16 cellular contexts compared by ENCODE assay signal in the genomic region with DNA sequence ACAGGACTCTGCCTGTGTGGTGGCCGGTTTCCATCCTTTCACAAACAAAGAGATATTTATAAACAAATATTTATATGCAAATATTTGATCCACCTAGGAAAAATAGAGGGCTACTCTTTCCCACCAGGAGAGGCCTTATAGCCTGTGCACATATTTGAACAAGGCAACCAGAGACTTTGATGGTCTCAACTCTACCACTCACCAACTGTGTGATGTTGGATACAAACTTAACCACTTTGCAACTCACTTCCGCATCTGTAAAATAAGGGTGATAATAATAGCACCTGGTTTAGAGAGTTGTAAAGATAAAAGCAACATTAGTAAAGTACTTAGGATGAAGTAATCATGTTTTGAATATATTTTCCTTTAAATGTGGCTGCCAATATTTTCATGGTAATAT. TPM values are rescaled to one million over a fixed set of nuclear protein-coding genes. Genes with fewer than 3 reads are reported as not detected.
A peak's percentile ranks its signal among the peaks of the same experiment; 100 is the strongest.
DNase-seq lines count a peak whose midpoint lies in the region; ATAC-seq and TF ChIP-seq lines count a peak whose summit lies in the region.
"Had no signal": no experiment of that assay in that cellular context is flagged by ENCODE, and none has a peak within 500 bp of the region (broad histone marks: within the 10 kb centered on the region; RNA-seq: fewer than 3 reads in every experiment).

No MANE protein-coding gene starts in this region.

- H3K4me3 ChIP-seq in neural progenitor cell, result no peak overlapping the region
- H3K4me3 ChIP-seq: A549, GM12878, GM23338 had no signal

- DNase-seq in DMS53 (lab: John Stamatoyannopoulos, UW) (peak; percentile 99), HuH-7.5 (ENCODE audit: low spot score) (peak; percentile 17), NCI-H510A treated with DMSO at 0.1 percent for 48 hours (lab: John Stamatoyannopoulos, UW) (peak; percentile 75), neural progenitor cell (ENCODE audit: low spot score) (no peak), medulla oblongata (ENCODE audit: extremely low spot score) (no peak), NCI-H345 treated with DMSO at 0.1 percent for 48 hours (lab: John Stamatoyannopoulos, UW; ENCODE audit: unreplicated experiment) (no peak)
- DNase-seq: Caco-2; CD8-positive, alpha-beta memory T cell; DMS79; H7 had no signal

- no peaks in the 10 kb centered on the region for H3K9me3 ChIP-seq in neural progenitor cell (ENCODE audit: low read depth)
- H3K9me3 ChIP-seq: A549, Caco-2 had no signal

- no peaks in the 10 kb centered on the region for H3K27me3 ChIP-seq in neural progenitor cell

- H2AFZ ChIP-seq in neural progenitor cell (replicated peaks), result peak overlapping the region; percentile 42
- H2AFZ ChIP-seq: GM23338 had no signal

- TF ChIP-seq CTCF in neural progenitor cell (IDR thresholded peaks at IDR 0.05), result no peak

- H3K79me2 ChIP-seq in neural progenitor cell (ENCODE audit: low read depth), result no peaks in the 10 kb centered on the region

- H4K20me1 ChIP-seq in neural progenitor cell (ENCODE audit: low read depth), result no peaks in the 10 kb centered on the region

- H3K4me3 Mint-ChIP-seq in neural progenitor cell, result no peak overlapping the region
- H3K4me3 Mint-ChIP-seq: CD8-positive, alpha-beta memory T cell; GM23338 had no signal

- no peaks in the 10 kb centered on the region for H3K4me1 ChIP-seq in neural progenitor cell
- H3K4me1 ChIP-seq: A549, Caco-2 had no signal

- no peaks in the 10 kb centered on the region for H3K36me3 Mint-ChIP-seq in neural progenitor cell

- no peak for ATAC-seq in GM21737 (IDR thresholded peaks at IDR 0.05; ENCODE audit: unreplicated experiment)
- ATAC-seq: A549, GM12878, GM23338 had no signal

- H3F3A ChIP-seq in neural progenitor cell (ENCODE audit: low read depth), result no peaks in the 10 kb centered on the region

- no peaks in the 10 kb centered on the region for H3K36me3 ChIP-seq in neural progenitor cell

- no peaks in the 10 kb centered on the region for H3K9me3 Mint-ChIP-seq in neural progenitor cell
- H3K9me3 Mint-ChIP-seq: CD8-positive, alpha-beta memory T cell had no signal

- H3K27ac Mint-ChIP-seq in neural progenitor cell, result no peak overlapping the region
- H3K27ac Mint-ChIP-seq: CD8-positive, alpha-beta memory T cell; GM23338 had no signal

- no peaks in the 10 kb centered on the region for H3K4me1 Mint-ChIP-seq in neural progenitor cell
- H3K4me1 Mint-ChIP-seq: CD8-positive, alpha-beta memory T cell; GM23338 had no signal

- no peak overlapping the region for H3K27ac ChIP-seq in neural progenitor cell
- H3K27ac ChIP-seq: A549 had no signal

- no peak overlapping the region for H3K4me2 ChIP-seq in neural progenitor cell
- H3K4me2 ChIP-seq: A549, GM23338 had no signal

- H3K9ac ChIP-seq in neural progenitor cell, result no peak overlapping the region

- H3K27me3 Mint-ChIP-seq in neural progenitor cell (ENCODE audit: insufficient read depth, low read depth), result no peaks in the 10 kb centered on the region

RNA-seq across cellular contexts. Expression of a gene that starts 1.5 kb away (rescaled TPM):
- not detected in 2 replicates for total RNA-seq in neural progenitor cell (ENCODE audit: low replicate concordance)
- total RNA-seq: Caco-2; CD8-positive, alpha-beta memory T cell; G401; GM23338; H7; HT1080 had no signal

RNA-seq across cellular contexts. Expression of a gene that starts 29.2 kb away (rescaled TPM):
- total RNA-seq in neural progenitor cell (ENCODE audit: low replicate concordance), result not detected in 2 replicates
- total RNA-seq: Caco-2; CD8-positive, alpha-beta memory T cell; G401; GM12878; GM23338; H7; HT1080 had no signal

RNA-seq across cellular contexts. Expression of a gene that starts 37.5 kb away (rescaled TPM):
- not detected in 2 replicates for total RNA-seq in neural progenitor cell (ENCODE audit: low replicate concordance)
- total RNA-seq: Caco-2; CD8-positive, alpha-beta memory T cell; G401; GM12878; GM23338; H7; HT1080 had no signal

RNA-seq across cellular contexts. Expression of a gene that starts 40.8 kb away (rescaled TPM):
- not detected in 2 replicates for total RNA-seq in neural progenitor cell (ENCODE audit: low replicate concordance)
- total RNA-seq: Caco-2; CD8-positive, alpha-beta memory T cell; G401; GM12878; GM23338; H7 had no signal

Comparison
In these comparisons a context has a peak if more than half of its experiments do, and no peak if none do; other contexts are left out.
1. DNase-seq: peak in DMS53 (single experiment), HuH-7.5 (single experiment) and NCI-H510A treated with DMSO at 0.1 percent for 48 hours (single experiment); none in neural progenitor cell (single experiment), medulla oblongata (single experiment) and NCI-H345 treated with DMSO at 0.1 percent for 48 hours (single experiment).